In the genomic region with DNA sequence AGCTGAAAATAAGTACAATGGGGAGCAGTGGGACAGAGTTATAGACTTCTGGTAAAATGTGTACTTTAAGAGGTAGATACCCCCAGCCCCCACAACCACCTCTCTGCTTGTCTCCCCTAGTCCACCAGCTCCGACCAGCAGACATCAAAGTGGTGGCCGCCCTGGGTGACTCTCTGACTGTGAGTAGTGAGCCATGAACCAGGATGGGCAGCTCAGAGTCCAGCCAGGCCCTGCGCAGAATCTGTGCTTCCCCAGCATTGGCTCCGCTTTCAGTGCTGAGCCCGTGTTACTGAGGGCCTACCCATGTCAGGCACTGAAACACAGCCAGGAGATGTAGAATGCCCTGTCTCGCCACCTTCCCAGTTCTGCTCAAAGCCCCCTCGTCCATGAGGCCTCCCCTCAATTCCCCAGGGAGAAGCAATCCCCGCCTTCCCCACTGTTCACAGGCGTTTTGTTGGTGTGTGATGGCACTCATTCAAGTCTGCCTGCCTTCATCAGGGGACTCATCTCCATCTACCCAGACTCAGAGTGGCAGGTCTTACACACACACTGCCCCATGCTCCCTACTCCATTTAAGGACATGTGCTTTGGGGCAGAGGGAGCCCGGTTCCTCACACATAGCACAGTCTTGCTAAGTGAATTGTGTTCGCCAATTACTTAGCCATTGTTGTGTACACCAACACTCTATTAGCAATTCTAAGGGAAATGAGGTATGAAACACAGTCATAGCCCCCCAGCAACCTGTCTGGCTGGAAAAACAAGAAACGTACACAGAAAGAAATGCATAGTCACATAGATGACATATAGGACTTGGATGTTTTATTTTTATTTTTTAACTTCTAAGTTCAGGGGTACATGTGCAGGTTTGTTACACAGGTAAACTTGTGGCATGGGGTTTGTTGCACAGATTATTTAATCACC, we compare ENCODE assay signal across 15 cellular contexts.
DNase-seq lines count a peak whose midpoint lies in the region; ATAC-seq and TF ChIP-seq lines count a peak whose summit lies in the region.
"Had no signal": no experiment of that assay in that cellular context is flagged by ENCODE, and none has a peak within 500 bp of the region (broad histone marks: within the 10 kb centered on the region; RNA-seq: fewer than 3 reads in every experiment).

No MANE protein-coding gene starts in this region.

- H4K20me1 ChIP-seq in IMR-90 (ENCODE audit: insufficient read depth, low read length), result no peaks in the 10 kb centered on the region

- TF ChIP-seq POLR2A in IMR-90 (IDR thresholded peaks at IDR 0.05; ENCODE audit: low read depth, low read length), result no peak

- H3K4me1 Mint-ChIP-seq in CD8-positive, alpha-beta T cell (ENCODE audit: low read depth), result peaks cover 70% of the 10 kb centered on the region
- peaks cover 34 to 49% of the 10 kb centered on the region in 2 donors for H3K4me1 Mint-ChIP-seq in effector memory CD8-positive, alpha-beta T cell (ENCODE audit: low read depth in 2 of 2)
- peaks cover 47% of the 10 kb centered on the region for H3K4me1 Mint-ChIP-seq in nephron progenitor cell
- peaks cover 58% of the 10 kb centered on the region for H3K4me1 Mint-ChIP-seq in CD4-positive, alpha-beta T cell (ENCODE audit: low read depth)

- TF ChIP-seq RAD21 in IMR-90 (IDR thresholded peaks at IDR 0.05; ENCODE audit: low read length), result no peak

- H3K79me1 ChIP-seq in IMR-90 (ENCODE audit: low read depth in 1 of 2, low read length in 2 of 2), result peaks cover 0 to 6% of the 10 kb centered on the region in 2 experiments; a peak in 1 of 4 replicates

- no peak overlapping the region for H3K4me3 Mint-ChIP-seq in CD8-positive, alpha-beta T cell
- no peak overlapping the region for H3K4me3 Mint-ChIP-seq in effector memory CD8-positive, alpha-beta T cell
- H3K4me3 Mint-ChIP-seq in nephron progenitor cell, result no peak overlapping the region
- no peak overlapping the region for H3K4me3 Mint-ChIP-seq in CD4-positive, alpha-beta T cell

- peak overlapping the region; percentile 12; the same call in 1 of the 2 replicates for H4K91ac ChIP-seq in IMR-90 (ENCODE audit: insufficient read depth, low read depth, low read length)

- H3K4me3 ChIP-seq in CD8-positive, alpha-beta T cell (ENCODE audit: low read depth, low read length), result no peak overlapping the region
- no peak overlapping the region for H3K4me3 ChIP-seq in IMR-90 (ENCODE audit: insufficient read depth, low read depth, low read length)

- H3K27me3 Mint-ChIP-seq in CD8-positive, alpha-beta T cell (ENCODE audit: low read depth), result no peaks in the 10 kb centered on the region
- H3K27me3 Mint-ChIP-seq in effector memory CD8-positive, alpha-beta T cell, result no peaks in the 10 kb centered on the region
- no peaks in the 10 kb centered on the region for H3K27me3 Mint-ChIP-seq in nephron progenitor cell (ENCODE audit: low read depth, poor library complexity)
- H3K27me3 Mint-ChIP-seq in CD4-positive, alpha-beta T cell, result no peaks in the 10 kb centered on the region

- H3K27ac Mint-ChIP-seq in CD8-positive, alpha-beta T cell, result peak overlapping the region; percentile 71
- peak overlapping the region; percentile 98 to 100 for H3K27ac Mint-ChIP-seq in effector memory CD8-positive, alpha-beta T cell
- H3K27ac Mint-ChIP-seq in nephron progenitor cell, result peak overlapping the region; percentile 11
- no peak overlapping the region for H3K27ac Mint-ChIP-seq in CD4-positive, alpha-beta T cell

- no peak overlapping the region for H2BK5ac ChIP-seq in IMR-90 (ENCODE audit: low read depth, low read length, poor library complexity, severe bottlenecking)

- ATAC-seq in CD8-positive, alpha-beta T cell, result no peak
- ATAC-seq in IMR-90 (ENCODE audit: low read depth) (no peak), GM21447 (IDR thresholded peaks at IDR 0.05; ENCODE audit: unreplicated experiment) (no peak), HG02870 (IDR thresholded peaks at IDR 0.05; ENCODE audit: unreplicated experiment) (no peak)
- ATAC-seq in effector memory CD8-positive, alpha-beta T cell (replicated peaks), result no peak
- ATAC-seq in CD4-positive, alpha-beta T cell (ENCODE audit: poor library complexity), result no peak
- ATAC-seq: left colon had no signal

- H4K5ac ChIP-seq in IMR-90 (ENCODE audit: low read depth, low read length), result no peak overlapping the region

- no peak overlapping the region for H2BK120ac ChIP-seq in IMR-90 (ENCODE audit: low read depth, low read length)

- no peaks in the 10 kb centered on the region for H3K27me3 ChIP-seq in CD8-positive, alpha-beta T cell (ENCODE audit: insufficient read depth, low read length)
- H3K27me3 ChIP-seq in IMR-90 (ENCODE audit: control insufficient read depth, insufficient read depth, low read length), result no peaks in the 10 kb centered on the region
- no peaks in the 10 kb centered on the region for H3K27me3 ChIP-seq in CD4-positive, alpha-beta T cell (ENCODE audit: control insufficient read depth, insufficient read depth, low read length)

- no peaks in the 10 kb centered on the region for H3K9me3 Mint-ChIP-seq in CD8-positive, alpha-beta T cell
- H3K9me3 Mint-ChIP-seq in effector memory CD8-positive, alpha-beta T cell, result no peaks in the 10 kb centered on the region
- H3K9me3 Mint-ChIP-seq in nephron progenitor cell, result no peaks in the 10 kb centered on the region
- H3K9me3 Mint-ChIP-seq in CD4-positive, alpha-beta T cell, result no peaks in the 10 kb centered on the region

- in situ Hi-C loops in IMR-90 (cut with MboI; ENCODE audit: low sequenced_read_pairs), result no loop called here

- TF ChIP-seq CTCF in CD8-positive, alpha-beta T cell (IDR thresholded peaks at IDR 0.05), result no peak
- TF ChIP-seq CTCF in IMR-90 (conservative IDR thresholded peaks at IDR 0.05; ENCODE audit: low read depth, low read length), result no peak
- TF ChIP-seq CTCF in nephron progenitor cell (IDR thresholded peaks at IDR 0.05), result no peak
- TF ChIP-seq CTCF in CD4-positive, alpha-beta T cell (IDR thresholded peaks at IDR 0.05), result no peak

- CTCF ChIA-PET in CD8-positive, alpha-beta T cell (lab: Charles Lee), result interaction anchor here (0.6 to 4.3 kb wide), 6 partner anchors 21 to 143 kb away, joined by 3 to 43 read pairs (median 4); no protein-coding TSS in a partner anchor
- CTCF ChIA-PET in IMR-90 (lab: Yijun Ruan, JAX), result no interaction called here
- CTCF ChIA-PET in CD4-positive, alpha-beta T cell (lab: Charles Lee), result interaction anchor here (1.2 to 4.9 kb wide), 3 partner anchors 23 to 52 kb away, joined by 6 to 44 read pairs (median 10); no protein-coding TSS in a partner anchor

- no peak overlapping the region for H2AK5ac ChIP-seq in IMR-90 (ENCODE audit: low read depth, low read length)

- H3K9me1 ChIP-seq in IMR-90 (ENCODE audit: insufficient read depth, low read length), result peaks cover 9% of the 10 kb centered on the region

- dilution Hi-C loops in IMR-90 (cut with HindIII; ENCODE audit: low sequenced_read_pairs, unreplicated experiment), result no loop called here

- no TSS peak for BruUV-seq in IMR-90 (replicated peaks; lab: Mats Ljungman, UMichigan)

- no peak overlapping the region for H3K4me2 ChIP-seq in IMR-90 (ENCODE audit: low read depth, low read length)

- 88% methylated on average over 3 of the region's 12 CpGs; no CpG with 5 or more reads in 1 of the 2 experiments for WGBS in IMR-90 (ENCODE audit: extremely low coverage in 2 of 2, insufficient read length in 1 of 2), 2 experiments

- no peaks in the 10 kb centered on the region for H3K36me3 Mint-ChIP-seq in CD8-positive, alpha-beta T cell
- H3K36me3 Mint-ChIP-seq in effector memory CD8-positive, alpha-beta T cell (ENCODE audit: insufficient read depth), result peaks cover 14% of the 10 kb centered on the region
- H3K36me3 Mint-ChIP-seq in nephron progenitor cell (ENCODE audit: low read depth), result no peaks in the 10 kb centered on the region
- H3K36me3 Mint-ChIP-seq in CD4-positive, alpha-beta T cell (ENCODE audit: low read depth), result no peaks in the 10 kb centered on the region

- intact Hi-C loops in CD8-positive, alpha-beta T cell (cut with DNase I, micrococcal nuclease), result loop anchor here in 1 of 2 experiments (2.0 kb wide), 1 partner anchor 52 kb away; no protein-coding TSS in a partner anchor
- intact Hi-C loops in IMR-90 (cut with micrococcal nuclease), result no loop called here
- intact Hi-C loops in CD4-positive, alpha-beta T cell (cut with DNase I, micrococcal nuclease), result loop anchor here in 1 of 2 experiments (5.0 kb wide), 1 partner anchor 226 kb away; a partner anchor contains a TSS

- H2AK9ac ChIP-seq in IMR-90 (replicated peaks; ENCODE audit: low read depth, low read length, poor library complexity), result no peak overlapping the region

- no peaks in the 10 kb centered on the region for H3K9me3 ChIP-seq in CD8-positive, alpha-beta T cell (ENCODE audit: low read length)
- H3K9me3 ChIP-seq in IMR-90 (ENCODE audit: control insufficient read depth, insufficient read depth, low read length), result no peaks in the 10 kb centered on the region
- no peaks in the 10 kb centered on the region for H3K9me3 ChIP-seq in CD4-positive, alpha-beta T cell (ENCODE audit: control insufficient read depth, low read length)

- no peak overlapping the region for H3K56ac ChIP-seq in IMR-90 (ENCODE audit: extremely low read depth, insufficient read depth, low read length)

- no peak overlapping the region; the same call in 1 of the 2 replicates for H3K18ac ChIP-seq in IMR-90 (ENCODE audit: low read depth, low read length)

- no peak overlapping the region for H3K27ac ChIP-seq in CD8-positive, alpha-beta T cell (ENCODE audit: low read depth, low read length)
- H3K27ac ChIP-seq in IMR-90 (ENCODE audit: insufficient read depth, low read length), result no peak overlapping the region
- no peak overlapping the region for H3K27ac ChIP-seq in CD4-positive, alpha-beta T cell (ENCODE audit: low read depth, low read length)

- H2BK20ac ChIP-seq in IMR-90 (ENCODE audit: low read depth, low read length), result no peak overlapping the region

- H3K4ac ChIP-seq in IMR-90 (ENCODE audit: low read depth, low read length), result no peak overlapping the region

- no peaks in the 10 kb centered on the region for H3K36me3 ChIP-seq in CD8-positive, alpha-beta T cell (ENCODE audit: insufficient read depth, low read length)
- no peaks in the 10 kb centered on the region for H3K36me3 ChIP-seq in IMR-90 (ENCODE audit: control insufficient read depth, insufficient read depth, low read length)

- H2BK15ac ChIP-seq in IMR-90 (ENCODE audit: low read depth, low read length), result 0 out of 3 replicates have a peak overlapping the region, but pooled peaks have one; percentile 21

- H3K4me1 ChIP-seq in CD8-positive, alpha-beta T cell (ENCODE audit: insufficient read depth, low read length), result peaks cover 93% of the 10 kb centered on the region
- peaks cover 19% of the 10 kb centered on the region for H3K4me1 ChIP-seq in IMR-90 (ENCODE audit: control insufficient read depth, insufficient read depth, low read length)

- H4K8ac ChIP-seq in IMR-90 (ENCODE audit: low read depth in 2 of 2, low read length in 2 of 2), result no peak overlapping the region

- no peak overlapping the region for H2AFZ ChIP-seq in IMR-90 (replicated peaks; ENCODE audit: low read length, poor library complexity)

- H3K14ac ChIP-seq in IMR-90 (replicated peaks; ENCODE audit: low read depth, low read length), result no peak overlapping the region

- no peak overlapping the region for H3K23ac ChIP-seq in IMR-90 (ENCODE audit: low read depth, low read length)

- no peak overlapping the region for H3K9ac ChIP-seq in IMR-90 (ENCODE audit: low read depth, low read length)

- POLR2A ChIA-PET in CD8-positive, alpha-beta T cell (lab: Charles Lee), result interaction anchor here (1.2 to 1.6 kb wide), 2 partner anchors 11 to 133 kb away, joined by 3 to 4 read pairs; a partner anchor contains a TSS
- POLR2A ChIA-PET in IMR-90 (lab: Charles Lee; ENCODE audit: unreplicated experiment), result no interaction called here
- POLR2A ChIA-PET in CD4-positive, alpha-beta T cell (lab: Charles Lee), result interaction anchor here (1.6 to 3.9 kb wide), 4 partner anchors 21 to 276 kb away, joined by 4 to 37 read pairs (median 11); a partner anchor contains a TSS

- DNase-seq in CD8-positive, alpha-beta T cell, result no peak
- DNase-seq in IMR-90 (no peak), nephron progenitor cell (no peak), NCI-H2029 treated with DMSO at 0.1 percent for 48 hours (lab: John Stamatoyannopoulos, UW) (no peak)
- DNase-seq in effector memory CD8-positive, alpha-beta T cell, result no peak
- no peak for DNase-seq in CD4-positive, alpha-beta T cell
- DNase-seq: activated CD4-positive, alpha-beta T cell treated with anti-CD3 and anti-CD28 coated beads, Interleukin-2, amount 50 U/mL, for 48 hours; GF-D8; KG1; NCI-H446 treated with DMSO at 0.1 percent for 48 hours; stimulated activated CD4-positive, alpha-beta T cell treated with anti-CD3 and anti-CD28 coated beads, Interleukin-2, amount 100 ng/mL, for 48 hours; T-helper 2 cell had no signal
